1 cellular context compared by ENCODE assay signal in the genomic region with DNA sequence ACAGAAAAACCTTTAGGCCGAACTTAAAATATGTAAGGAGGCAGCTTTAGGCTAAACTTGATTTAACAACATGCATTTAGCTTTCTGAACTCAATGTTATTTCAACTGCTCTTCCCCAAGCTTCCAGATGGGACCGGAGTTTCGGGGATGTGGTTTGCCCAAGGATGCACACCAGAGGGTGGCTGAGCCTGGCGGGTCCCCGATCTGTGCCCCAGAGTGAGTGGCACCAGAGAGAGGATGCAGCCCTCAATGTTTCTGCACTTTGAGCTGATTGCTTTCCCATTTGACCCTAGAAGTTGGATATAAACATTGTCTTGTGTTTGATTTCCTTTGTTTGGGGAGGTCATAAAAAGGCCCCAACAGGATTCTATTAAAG.
TF ChIP-seq lines count a peak whose summit lies in the region.

No MANE protein-coding gene starts in this region.

TF ChIP-seq in HepG2, 621 proteins besides CTCF, POLR2A, EP300 and RAD21:
- TF ChIP-seq, protein P1, sequence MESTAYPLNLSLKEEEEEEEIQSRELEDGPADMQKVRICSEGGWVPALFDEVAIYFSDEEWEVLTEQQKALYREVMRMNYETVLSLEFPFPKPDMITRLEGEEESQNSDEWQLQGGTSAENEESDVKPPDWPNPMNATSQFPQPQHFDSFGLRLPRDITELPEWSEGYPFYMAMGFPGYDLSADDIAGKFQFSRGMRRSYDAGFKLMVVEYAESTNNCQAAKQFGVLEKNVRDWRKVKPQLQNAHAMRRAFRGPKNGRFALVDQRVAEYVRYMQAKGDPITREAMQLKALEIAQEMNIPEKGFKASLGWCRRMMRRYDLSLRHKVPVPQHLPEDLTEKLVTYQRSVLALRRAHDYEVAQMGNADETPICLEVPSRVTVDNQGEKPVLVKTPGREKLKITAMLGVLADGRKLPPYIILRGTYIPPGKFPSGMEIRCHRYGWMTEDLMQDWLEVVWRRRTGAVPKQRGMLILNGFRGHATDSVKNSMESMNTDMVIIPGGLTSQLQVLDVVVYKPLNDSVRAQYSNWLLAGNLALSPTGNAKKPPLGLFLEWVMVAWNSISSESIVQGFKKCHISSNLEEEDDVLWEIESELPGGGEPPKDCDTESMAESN (CRISPR knock-in tag; conservative IDR thresholded peaks at IDR 0.05): no peak
- TF ChIP-seq EED (CRISPR knock-in tag; IDR thresholded peaks at IDR 0.05): no peak
- TF ChIP-seq, protein P2, sequence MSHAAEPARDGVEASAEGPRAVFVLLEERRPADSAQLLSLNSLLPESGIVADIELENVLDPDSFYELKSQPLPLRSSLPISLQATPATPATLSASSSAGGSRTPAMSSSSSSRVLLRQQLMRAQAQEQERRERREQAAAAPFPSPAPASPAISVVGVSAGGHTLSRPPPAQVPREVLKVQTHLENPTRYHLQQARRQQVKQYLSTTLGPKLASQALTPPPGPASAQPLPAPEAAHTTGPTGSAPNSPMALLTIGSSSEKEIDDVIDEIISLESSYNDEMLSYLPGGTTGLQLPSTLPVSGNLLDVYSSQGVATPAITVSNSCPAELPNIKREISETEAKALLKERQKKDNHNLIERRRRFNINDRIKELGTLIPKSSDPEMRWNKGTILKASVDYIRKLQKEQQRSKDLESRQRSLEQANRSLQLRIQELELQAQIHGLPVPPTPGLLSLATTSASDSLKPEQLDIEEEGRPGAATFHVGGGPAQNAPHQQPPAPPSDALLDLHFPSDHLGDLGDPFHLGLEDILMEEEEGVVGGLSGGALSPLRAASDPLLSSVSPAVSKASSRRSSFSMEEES (CRISPR knock-in tag; IDR thresholded peaks at IDR 0.05): no peak
- TF ChIP-seq ZNF441 (CRISPR knock-in tag; IDR thresholded peaks at IDR 0.05; ENCODE audit: borderline replicate concordance): no peak
- no peak for TF ChIP-seq ZNF788 (CRISPR knock-in tag; IDR thresholded peaks at IDR 0.05; ENCODE audit: borderline replicate concordance)
- TF ChIP-seq TAF15 (IDR thresholded peaks at IDR 0.05; ENCODE audit: low read depth, low read length, poor library complexity, severe bottlenecking): no peak
- no peak for TF ChIP-seq HNRNPK (IDR thresholded peaks at IDR 0.05; ENCODE audit: low read depth, low read length, poor library complexity, severe bottlenecking)
- TF ChIP-seq ASH2L (IDR thresholded peaks at IDR 0.05; ENCODE audit: insufficient read length, low read depth, low read length): no peak
- TF ChIP-seq, protein P3, sequence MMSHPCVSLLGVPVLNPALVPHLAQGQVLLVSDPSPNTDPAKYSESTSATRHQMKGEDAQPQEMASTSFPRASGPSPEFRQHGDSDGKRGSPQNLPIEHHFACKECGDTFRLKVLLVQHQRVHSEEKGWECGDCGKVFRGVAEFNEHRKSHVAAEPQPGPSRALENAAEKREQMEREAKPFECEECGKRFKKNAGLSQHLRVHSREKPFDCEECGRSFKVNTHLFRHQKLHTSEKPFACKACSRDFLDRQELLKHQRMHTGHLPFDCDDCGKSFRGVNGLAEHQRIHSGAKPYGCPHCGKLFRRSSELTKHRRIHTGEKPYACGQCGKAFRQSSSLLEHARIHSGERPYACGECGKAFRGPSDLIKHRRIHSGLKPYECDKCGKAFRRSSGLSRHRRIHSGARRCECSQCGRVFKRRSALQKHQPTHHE (CRISPR knock-in tag; IDR thresholded peaks at IDR 0.05; ENCODE audit: borderline replicate concordance): no peak
- TF ChIP-seq ZNF253 (CRISPR knock-in tag; IDR thresholded peaks at IDR 0.05; ENCODE audit: borderline replicate concordance): no peak
- TF ChIP-seq ZNF83 (CRISPR knock-in tag; IDR thresholded peaks at IDR 0.05; ENCODE audit: borderline replicate concordance): no peak
- TF ChIP-seq TRIM24 (CRISPR knock-in tag; IDR thresholded peaks at IDR 0.05): no peak
- no peak for TF ChIP-seq SETDB1 (CRISPR knock-in tag; IDR thresholded peaks at IDR 0.05; ENCODE audit: borderline replicate concordance)
- no peak for TF ChIP-seq ZNF138 (CRISPR knock-in tag; IDR thresholded peaks at IDR 0.05; ENCODE audit: low read depth)
- TF ChIP-seq TGIF2 (CRISPR knock-in tag; IDR thresholded peaks at IDR 0.05): no peak
- no peak for TF ChIP-seq TP53 (CRISPR knock-in tag; conservative IDR thresholded peaks at IDR 0.05)
- TF ChIP-seq, protein P4, sequence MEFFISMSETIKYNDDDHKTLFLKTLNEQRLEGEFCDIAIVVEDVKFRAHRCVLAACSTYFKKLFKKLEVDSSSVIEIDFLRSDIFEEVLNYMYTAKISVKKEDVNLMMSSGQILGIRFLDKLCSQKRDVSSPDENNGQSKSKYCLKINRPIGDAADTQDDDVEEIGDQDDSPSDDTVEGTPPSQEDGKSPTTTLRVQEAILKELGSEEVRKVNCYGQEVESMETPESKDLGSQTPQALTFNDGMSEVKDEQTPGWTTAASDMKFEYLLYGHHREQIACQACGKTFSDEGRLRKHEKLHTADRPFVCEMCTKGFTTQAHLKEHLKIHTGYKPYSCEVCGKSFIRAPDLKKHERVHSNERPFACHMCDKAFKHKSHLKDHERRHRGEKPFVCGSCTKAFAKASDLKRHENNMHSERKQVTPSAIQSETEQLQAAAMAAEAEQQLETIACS (CRISPR knock-in tag; IDR thresholded peaks at IDR 0.05): no peak
- TF ChIP-seq NR2F1 (CRISPR knock-in tag; IDR thresholded peaks at IDR 0.05): no peak
- no peak for TF ChIP-seq RFXAP (CRISPR knock-in tag; IDR thresholded peaks at IDR 0.05; ENCODE audit: borderline replicate concordance)
- no peak for TF ChIP-seq MAFK (conservative IDR thresholded peaks at IDR 0.05 in 1 of 2, IDR thresholded peaks at IDR 0.05 in 1 of 2; ENCODE audit: low read length in 2 of 2)
